ENCODE assay signal across 8 cellular contexts in the genomic region with DNA sequence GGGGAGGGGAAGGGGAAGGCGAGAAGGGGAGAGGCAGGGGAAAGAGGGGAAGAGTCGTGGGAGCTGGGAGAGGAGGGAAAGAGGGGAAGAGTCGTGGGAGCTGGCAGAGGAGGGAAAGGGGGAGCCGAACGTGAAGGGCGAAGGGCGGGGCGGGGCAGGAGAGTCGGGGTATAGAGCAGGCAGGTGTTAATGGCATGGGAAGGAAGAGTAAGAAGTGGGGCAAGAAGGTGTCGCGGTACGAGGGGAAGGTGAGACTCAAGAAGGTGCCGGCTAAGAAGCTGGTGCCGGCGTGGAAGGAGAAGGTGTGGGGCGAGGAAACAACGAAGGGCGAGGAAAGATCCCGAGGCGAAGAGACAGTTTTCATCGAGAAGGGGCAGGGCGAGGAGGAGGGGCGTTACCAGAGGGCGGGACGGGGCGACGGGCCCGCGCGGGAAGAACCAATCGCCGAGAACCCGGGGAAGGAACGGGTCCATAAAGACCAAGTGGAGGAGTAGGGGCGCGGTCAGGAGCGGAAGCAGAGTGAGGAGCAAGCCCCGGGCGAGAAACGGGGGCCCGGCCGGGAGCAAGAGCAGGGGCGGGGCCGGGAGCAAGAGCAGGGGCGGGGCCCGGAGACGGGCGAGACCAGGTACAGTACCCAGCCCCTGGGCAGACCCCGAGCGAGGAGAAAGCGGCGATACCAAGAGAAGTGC. TPM values are rescaled to one million over a fixed set of nuclear protein-coding genes. Genes with fewer than 3 reads are reported as not detected.
DNase-seq lines count a peak whose midpoint lies in the region; ATAC-seq and TF ChIP-seq lines count a peak whose summit lies in the region.

No MANE protein-coding gene starts in this region.

- H3K27ac Mint-ChIP-seq in T-helper 1 cell treated with Interleukin-12 subunit alpha and Interleukin-12 subunit beta and Interleukin-4 antibody, amounts not matched to agents 30 μg/mL and 1 μg/mL, for 36 hours = peak overlapping the region; percentile 99

- peak; percentile 95 for DNase-seq in NCI-H1694 (lab: John Stamatoyannopoulos, UW)
- peak; percentile 83 for DNase-seq in amniotic stem cell (lab: John Stamatoyannopoulos, UW)
- peak; percentile 96 for DNase-seq in left ventricle myocardium inferior
- DNase-seq in prostate gland (ENCODE audit: low spot score) = peak; percentile 94
- peak; percentile 98 for DNase-seq in ureter (ENCODE audit: low spot score)

- H3K4me3 Mint-ChIP-seq in T-helper 1 cell treated with Interleukin-12 subunit alpha and Interleukin-12 subunit beta and Interleukin-4 antibody, amounts not matched to agents 30 μg/mL and 1 μg/mL, for 36 hours = peak overlapping the region; percentile 95

- TF ChIP-seq CTCF in left ventricle myocardium inferior (IDR thresholded peaks at IDR 0.05; ENCODE audit: borderline replicate concordance) (no peak), prostate gland (IDR thresholded peaks at IDR 0.05) (no peak)

- no peaks in the 10 kb centered on the region for H3K36me3 ChIP-seq in left ventricle myocardium inferior
- no peaks in the 10 kb centered on the region for H3K36me3 ChIP-seq in prostate gland

- H3K27me3 Mint-ChIP-seq in T-helper 1 cell treated with Interleukin-12 subunit alpha and Interleukin-12 subunit beta and Interleukin-4 antibody, amounts not matched to agents 30 μg/mL and 1 μg/mL, for 36 hours (ENCODE audit: low read depth) = no peaks in the 10 kb centered on the region

- under 1% methylated on average over 52 of the region's 52 CpGs for WGBS in prostate gland

- H3K4me1 Mint-ChIP-seq in T-helper 1 cell treated with Interleukin-12 subunit alpha and Interleukin-12 subunit beta and Interleukin-4 antibody, amounts not matched to agents 30 μg/mL and 1 μg/mL, for 36 hours (ENCODE audit: low read depth) = peaks cover 14% of the 10 kb centered on the region

- peak overlapping the region; percentile 71 for H3K4me3 ChIP-seq in left ventricle myocardium inferior
- peak overlapping the region; percentile 61 to 69 for H3K4me3 ChIP-seq in prostate gland

- H3K27ac ChIP-seq in left ventricle myocardium inferior (replicated peaks) (peak overlapping the region; percentile 97), prostate gland (peak overlapping the region; percentile 95 to 98)

- no peaks in the 10 kb centered on the region for H3K27me3 ChIP-seq in left ventricle myocardium inferior (ENCODE audit: low read depth)
- H3K27me3 ChIP-seq in prostate gland (replicated peaks; ENCODE audit: insufficient read depth) = no peaks in the 10 kb centered on the region

- TF ChIP-seq POLR2A in GM15510 (IDR thresholded peaks at IDR 0.05; ENCODE audit: borderline replicate concordance, extremely low read depth, insufficient read length) = peak; percentile 8
- TF ChIP-seq POLR2A in prostate gland (IDR thresholded peaks at IDR 0.05) = peak; percentile 65

- H3K4me1 ChIP-seq in left ventricle myocardium inferior (peaks cover 11% of the 10 kb centered on the region), prostate gland (replicated peaks) (no peaks in the 10 kb centered on the region)

- no peaks in the 10 kb centered on the region for H3K9me3 Mint-ChIP-seq in T-helper 1 cell treated with Interleukin-12 subunit alpha and Interleukin-12 subunit beta and Interleukin-4 antibody, amounts not matched to agents 30 μg/mL and 1 μg/mL, for 36 hours

- no peaks in the 10 kb centered on the region for H3K36me3 Mint-ChIP-seq in T-helper 1 cell treated with Interleukin-12 subunit alpha and Interleukin-12 subunit beta and Interleukin-4 antibody, amounts not matched to agents 30 μg/mL and 1 μg/mL, for 36 hours (ENCODE audit: low read depth)

- peak; percentile 65 for ATAC-seq in HG02884 (IDR thresholded peaks at IDR 0.05; ENCODE audit: unreplicated experiment)

- intact Hi-C loops in left ventricle myocardium inferior (cut with micrococcal nuclease) = no loop called here
- intact Hi-C loops in prostate gland (cut with DNase I) = loop anchor here (2.0 to 10.0 kb wide), 4 partner anchors 39 to 431 kb away; a partner anchor contains a TSS

- H3K9me3 ChIP-seq in left ventricle myocardium inferior (replicated peaks) (no peaks in the 10 kb centered on the region), prostate gland (no peaks in the 10 kb centered on the region)

RNA-seq across cellular contexts. Expression of a gene that starts 0.5 kb away (rescaled TPM):
- total RNA-seq in left ventricle myocardium inferior (1.4 TPM), prostate gland (10 to 100 TPM; 10.7 to 20.6 TPM), ureter (11.9 TPM)

RNA-seq across cellular contexts. Expression of a gene that starts 16.4 kb away (rescaled TPM):
- total RNA-seq in left ventricle myocardium inferior = 4.2 TPM
- 1 to 10 TPM; 5.9 to 7.3 TPM for total RNA-seq in prostate gland
- 4.8 TPM for total RNA-seq in ureter

RNA-seq across cellular contexts. Expression of a gene that starts 20.3 kb away (rescaled TPM):
- 33.0 TPM for total RNA-seq in left ventricle myocardium inferior
- 10 to 100 TPM; 34.7 to 71.9 TPM for total RNA-seq in prostate gland
- total RNA-seq in ureter = 25.1 TPM

RNA-seq across cellular contexts. Expression of a gene that starts 32.0 kb away (rescaled TPM):
- 1.6 TPM for total RNA-seq in left ventricle myocardium inferior
- 10 to 100 TPM in 1 of 2 donors, 1 to 10 TPM in 1; 9.7 to 15.5 TPM for total RNA-seq in prostate gland
- 129 TPM for total RNA-seq in ureter

RNA-seq across cellular contexts. Expression of a gene that starts 38.3 kb away (rescaled TPM):
- total RNA-seq in left ventricle myocardium inferior = 349 TPM
- total RNA-seq in prostate gland = 100 to 1,000 TPM; 232 to 298 TPM
- total RNA-seq in ureter = 139 TPM

Comparison
In these comparisons a context has a peak if more than half of its experiments do, and no peak if none do; other contexts are left out.
1. Peak in every context shown above with its lines: DNase-seq, ATAC-seq, H3K4me3 ChIP-seq and H3K27ac ChIP-seq.